Comparison of ENCODE assay signal across 16 cellular contexts in genomic region chr1:7617826-7618225, GRCh38.
DNase-seq lines count a peak whose midpoint lies in the region; ATAC-seq and TF ChIP-seq lines count a peak whose summit lies in the region.
"Had no signal": no experiment of that assay in that cellular context is flagged by ENCODE, and none has a peak within 500 bp of the region (broad histone marks: within the 10 kb centered on the region; RNA-seq: fewer than 3 reads in every experiment).

No MANE protein-coding gene starts in this region.

- ATAC-seq in Right ventricle myocardium inferior (no peak), RWPE2 (ENCODE audit: low read depth) (no peak), aorta (ENCODE audit: low FRiP score) (no peak)
- ATAC-seq: A549; CD8-positive, alpha-beta T cell had no signal

- H3K4me2 ChIP-seq in smooth muscle cell, result no peak overlapping the region
- H3K4me2 ChIP-seq: A549, GM23338 had no signal

- H2AFZ ChIP-seq in smooth muscle cell (ENCODE audit: low read depth), result no peak overlapping the region
- H2AFZ ChIP-seq: GM23338 had no signal

- whole genome bisulfite sequencing in aorta, 2 donors, result 78 to 80% methylated on average over 3 of the region's 3 CpGs
- WGBS in smooth muscle cell (ENCODE audit: low lambda C conversion rate), result 88% methylated on average over 3 of the region's 3 CpGs

- TF ChIP-seq CTCF in left ventricle myocardium inferior (IDR thresholded peaks at IDR 0.05; ENCODE audit: borderline replicate concordance) (no peak), RWPE2 (IDR thresholded peaks at IDR 0.05; ENCODE audit: poor library complexity, severe bottlenecking) (no peak), smooth muscle cell (IDR thresholded peaks at IDR 0.05; ENCODE audit: borderline replicate concordance, insufficient read depth, poor library complexity, severe bottlenecking) (no peak)

- peaks cover 17% of the 10 kb centered on the region for H3K27me3 ChIP-seq in left ventricle myocardium inferior (ENCODE audit: low read depth)
- H3K27me3 ChIP-seq in RWPE2 (ENCODE audit: insufficient read depth, poor library complexity, severe bottlenecking), result peaks cover 5% of the 10 kb centered on the region
- H3K27me3 ChIP-seq in aorta (ENCODE audit: control insufficient read depth in 1 of 2, insufficient read depth in 2 of 2, low read length in 1 of 2), result no peaks in the 10 kb centered on the region
- H3K27me3 ChIP-seq in smooth muscle cell (ENCODE audit: low read depth), result no peaks in the 10 kb centered on the region
- H3K27me3 ChIP-seq: BE2C had no signal

- H3K4me1 ChIP-seq in left ventricle myocardium inferior, result peaks cover 68% of the 10 kb centered on the region
- no peaks in the 10 kb centered on the region for H3K4me1 ChIP-seq in RWPE2 (ENCODE audit: insufficient read depth, poor library complexity, severe bottlenecking)
- no peaks in the 10 kb centered on the region for H3K4me1 ChIP-seq in aorta (ENCODE audit: control insufficient read depth in 1 of 2, insufficient read depth in 2 of 2, low read length in 2 of 2)
- no peaks in the 10 kb centered on the region for H3K4me1 ChIP-seq in smooth muscle cell (ENCODE audit: low read depth)
- H3K4me1 ChIP-seq: A549 had no signal

- no peaks in the 10 kb centered on the region for H3K9me3 ChIP-seq in left ventricle myocardium inferior (replicated peaks)
- no peaks in the 10 kb centered on the region for H3K9me3 ChIP-seq in RWPE2 (ENCODE audit: severe bottlenecking)
- no peaks in the 10 kb centered on the region for H3K9me3 ChIP-seq in aorta (ENCODE audit: control insufficient read depth, low read length)
- H3K9me3 ChIP-seq in smooth muscle cell (replicated peaks; ENCODE audit: low read depth), result no peaks in the 10 kb centered on the region
- H3K9me3 ChIP-seq: A549, BE2C had no signal

- H3K4me3 ChIP-seq in left ventricle myocardium inferior (no peak overlapping the region), RWPE2 (ENCODE audit: severe bottlenecking) (no peak overlapping the region), aorta (ENCODE audit: low read length in 2 of 2) (no peak overlapping the region), smooth muscle cell (no peak overlapping the region)
- H3K4me3 ChIP-seq: A549, GM23338 had no signal

- DNase-seq in left ventricle myocardium inferior, result no peak
- DNase-seq in Right ventricle myocardium inferior (ENCODE audit: missing footprints), result no peak
- peak; percentile 6 for DNase-seq in RWPE2 (ENCODE audit: low spot score)
- DNase-seq in posterior vena cava (ENCODE audit: low spot score), result peak; percentile 68
- peak; percentile 12 to 27 for DNase-seq in aorta
- DNase-seq in smooth muscle cell (lab: John Stamatoyannopoulos, UW; ENCODE audit: unreplicated experiment), result no peak
- DNase-seq: BE2C; CD8-positive, alpha-beta T cell; COR-L47; DMS153; DMS79 treated with DMSO at 0.1 percent for 48 hours; EL; H7 had no signal

- H3K9ac ChIP-seq in smooth muscle cell (ENCODE audit: low read depth), result no peak overlapping the region

- no peaks in the 10 kb centered on the region for H3K79me2 ChIP-seq in smooth muscle cell (ENCODE audit: low read depth)

- H3K36me3 ChIP-seq in left ventricle myocardium inferior (no peaks in the 10 kb centered on the region), RWPE2 (ENCODE audit: low read depth) (no peaks in the 10 kb centered on the region), aorta (ENCODE audit: control insufficient read depth in 1 of 2, insufficient read depth in 2 of 2, low read length in 1 of 2) (no peaks in the 10 kb centered on the region), smooth muscle cell (ENCODE audit: low read depth) (no peaks in the 10 kb centered on the region)
- H3K36me3 ChIP-seq: BE2C had no signal

- H4K20me1 ChIP-seq in smooth muscle cell (ENCODE audit: low read depth), result no peaks in the 10 kb centered on the region

- intact Hi-C loops in left ventricle myocardium inferior (cut with micrococcal nuclease), result no loop called here
- intact Hi-C loops in Right ventricle myocardium inferior (cut with DNase I), result no loop called here
- intact Hi-C loops in posterior vena cava (cut with DNase I), result no loop called here
- intact Hi-C loops in aorta (cut with DNase I), result no loop called here

- peak overlapping the region; percentile 84 for H3K27ac ChIP-seq in left ventricle myocardium inferior (replicated peaks)
- no peak overlapping the region for H3K27ac ChIP-seq in RWPE2 (ENCODE audit: poor library complexity, severe bottlenecking)
- H3K27ac ChIP-seq in aorta (ENCODE audit: low read depth in 1 of 2, low read length in 2 of 2), result no peak overlapping the region
- H3K27ac ChIP-seq in smooth muscle cell (ENCODE audit: low read depth), result no peak overlapping the region
- H3K27ac ChIP-seq: A549, C4-2B had no signal

- H3F3A ChIP-seq in smooth muscle cell (ENCODE audit: low read depth), result no peaks in the 10 kb centered on the region

Comparison
In these comparisons a context has a peak if more than half of its experiments do, and no peak if none do; other contexts are left out.
1. DNase-seq: peak in RWPE2 (single experiment), posterior vena cava (single experiment) and aorta (2 of 2); none in left ventricle myocardium inferior (single experiment), Right ventricle myocardium inferior (single experiment) and smooth muscle cell (single experiment).